8 cellular contexts compared by ENCODE assay signal in genomic region chr3:14651440-14652251, GRCh38. TPM values are rescaled to one million over a fixed set of nuclear protein-coding genes. Genes with fewer than 3 reads are reported as not detected.
DNase-seq lines count a peak whose midpoint lies in the region; ATAC-seq and TF ChIP-seq lines count a peak whose summit lies in the region.

CCDC174 (plus strand) TSS chr3:14651762; CDS start chr3:14651837, 75 bp downstream.

- CTCF ChIA-PET in activated CD4-positive, alpha-beta memory T cell treated with anti-CD3 and anti-CD28 coated beads for 36 hours (lab: Charles Lee) = interaction anchor here (0.5 to 1.6 kb wide), 9 partner anchors 9 to 1170 kb away, joined by 3 to 6 read pairs (median 3); no protein-coding TSS in a partner anchor

- H3K4me3 Mint-ChIP-seq in activated CD4-positive, alpha-beta memory T cell treated with anti-CD3 and anti-CD28 coated beads for 36 hours = peak within 1 kb of the TSS; percentile 89

- WGBS in right lobe of liver (ENCODE audit: insufficient coverage, low coverage, low lambda C conversion rate, missing lambda C conversion rate) = 0% methylated on average over 23 of the region's 47 CpGs

- peaks cover 0 to 42% (median 15%) of the 10 kb centered on the region in 4 donors for H3K4me1 ChIP-seq in right lobe of liver

- peak within 1 kb of the TSS; percentile 98 for H3K27ac Mint-ChIP-seq in activated CD4-positive, alpha-beta memory T cell treated with anti-CD3 and anti-CD28 coated beads for 36 hours

- TF ChIP-seq CTCF in dorsolateral prefrontal cortex (IDR thresholded peaks at IDR 0.05 in 54 of 56, conservative IDR thresholded peaks at IDR 0.05 in 2 of 56; ENCODE audit: low read depth in 1 of 56, partially characterized antibody in 56 of 56) (peak in 45 of 56 donors; percentile 7 to 65 (median 35)), right lobe of liver (IDR thresholded peaks at IDR 0.05) (no peak)

- POLR2A ChIA-PET in activated CD4-positive, alpha-beta memory T cell treated with anti-CD3 and anti-CD28 coated beads for 36 hours (lab: Charles Lee) = interaction anchor here (0.8 to 2.0 kb wide), 9 partner anchors 9 to 473 kb away, joined by 3 to 11 read pairs (median 4); partner anchors contain the start of genes LSM3, MRPS25 and XPC

- intact Hi-C loops in activated CD4-positive, alpha-beta memory T cell treated with anti-CD3 and anti-CD28 coated beads for 36 hours (cut with micrococcal nuclease) = loop anchor here (1.0 to 2.0 kb wide), 7 partner anchors 219 to 755 kb away; partner anchors contain the start of genes CHCHD4, LSM3, MRPS25 and SLC6A6
- intact Hi-C loops in dorsolateral prefrontal cortex (cut with DNase I) = loop anchor here (5.0 to 10.0 kb wide), 4 partner anchors 446 to 529 kb away; partner anchors contain the start of genes CHCHD4 (in 1 of the 2), LSM3 (in 1 of the 2), RBSN (in 1 of the 2) and XPC (in 1 of the 2)
- intact Hi-C loops in right lobe of liver (cut with DNase I) = no loop called here

- TF ChIP-seq POLR2A in right lobe of liver (IDR thresholded peaks at IDR 0.05) = peak; percentile 83

- DNase-seq in CD1c-positive myeloid dendritic cell (ENCODE audit: extremely low spot score) (peak; percentile 100), NCI-H82 treated with DMSO at 0.1 percent for 48 hours (lab: John Stamatoyannopoulos, UW; ENCODE audit: unreplicated experiment) (peak; percentile 94), dorsolateral prefrontal cortex (peak; percentile 86 to 98 (median 94)), right lobe of liver (peak; percentile 90 to 97 (median 92))
- peak; percentile 97 for DNase-seq in activated CD4-positive, alpha-beta memory T cell treated with anti-CD3 and anti-CD28 coated beads for 36 hours
- DNase-seq in stimulated activated CD4-positive, alpha-beta T cell treated with anti-CD3 and anti-CD28 coated beads, Interleukin-4, amount 100 ng/mL, for 4 hours = peak; percentile 84 to 95

- H3K9me3 ChIP-seq in right lobe of liver = no peaks in the 10 kb centered on the region

- no peaks in the 10 kb centered on the region for H3K27me3 ChIP-seq in dorsolateral prefrontal cortex
- H3K27me3 ChIP-seq in right lobe of liver = no peaks in the 10 kb centered on the region

- H3K4me1 Mint-ChIP-seq in activated CD4-positive, alpha-beta memory T cell treated with anti-CD3 and anti-CD28 coated beads for 36 hours (ENCODE audit: low read depth) = peaks cover 35% of the 10 kb centered on the region

- peaks cover 24% of the 10 kb centered on the region for H3K36me3 Mint-ChIP-seq in activated CD4-positive, alpha-beta memory T cell treated with anti-CD3 and anti-CD28 coated beads for 36 hours

- H3K27ac ChIP-seq in dorsolateral prefrontal cortex = peak within 1 kb of the TSS; percentile 46 to 94 (median 86)
- H3K27ac ChIP-seq in right lobe of liver = peak within 1 kb of the TSS; percentile 83 to 87 (median 84)

- peak within 1 kb of the TSS; percentile 65 to 99 (median 87) for H3K4me3 ChIP-seq in dorsolateral prefrontal cortex
- H3K4me3 ChIP-seq in right lobe of liver = peak within 1 kb of the TSS; percentile 77 to 92 (median 91)

- H3K36me3 ChIP-seq in right lobe of liver = peaks cover 0 to 24% (median 8%) of the 10 kb centered on the region in 4 donors

- no peaks in the 10 kb centered on the region for H3K9me3 Mint-ChIP-seq in activated CD4-positive, alpha-beta memory T cell treated with anti-CD3 and anti-CD28 coated beads for 36 hours

- no peaks in the 10 kb centered on the region for H3K27me3 Mint-ChIP-seq in activated CD4-positive, alpha-beta memory T cell treated with anti-CD3 and anti-CD28 coated beads for 36 hours

- ATAC-seq in GM19438 (IDR thresholded peaks at IDR 0.05; ENCODE audit: low read depth, unreplicated experiment) (peak; percentile 99), HG03575 (IDR thresholded peaks at IDR 0.05; ENCODE audit: extremely low read depth, insufficient number of reproducible peaks, low FRiP score, unreplicated experiment) (peak; percentile 97), right lobe of liver (peak; percentile 95 to 99 (median 98))

RNA-seq across cellular contexts. Expression of gene CCDC174, which starts in this region (rescaled TPM):
- total RNA-seq in activated CD4-positive, alpha-beta memory T cell treated with anti-CD3 and anti-CD28 coated beads for 36 hours = 10 to 100 TPM; 16.6 to 18.6 TPM
- total RNA-seq in dorsolateral prefrontal cortex = 10 to 100 TPM; 15.8 to 38.0 (median 23.4) TPM
- total RNA-seq in right lobe of liver = 10 to 100 TPM in 3 of 6 experiments, 1 to 10 TPM in 3; 7.5 to 11.7 (median 10.6) TPM

Comparison
In these comparisons a context has a peak if more than half of its experiments do, and no peak if none do; other contexts are left out.
1. Peak in every context shown above with its lines: DNase-seq, ATAC-seq, H3K4me3 ChIP-seq and H3K27ac ChIP-seq.
2. CTCF ChIP-seq: peak in dorsolateral prefrontal cortex (45 of 56); none in right lobe of liver (0 of 4).
3. intact Hi-C loops: an anchor here in activated CD4-positive, alpha-beta memory T cell treated with anti-CD3 and anti-CD28 coated beads for 36 hours (1.0 to 2.0 kb wide) and dorsolateral prefrontal cortex (5.0 to 10.0 kb wide); none called in right lobe of liver.